Comparison of ENCODE assay signal across 22 cellular contexts in genomic region chr10:14382531-14382930, GRCh38. TPM values are rescaled to one million over a fixed set of nuclear protein-coding genes. Genes with fewer than 3 reads are reported as not detected.
DNase-seq lines count a peak whose midpoint lies in the region; ATAC-seq and TF ChIP-seq lines count a peak whose summit lies in the region.
"Had no signal": no experiment of that assay in that cellular context is flagged by ENCODE, and none has a peak within 500 bp of the region (broad histone marks: within the 10 kb centered on the region; RNA-seq: fewer than 3 reads in every experiment).

No MANE protein-coding gene starts in this region.

- H3K4me3 Mint-ChIP-seq in activated naive CD8-positive, alpha-beta T cell: no peak overlapping the region
- no peak overlapping the region for H3K4me3 Mint-ChIP-seq in activated naive CD8-positive, alpha-beta T cell treated with anti-CD3 and anti-CD28 coated beads, Interleukin-2, amount 50 U/mL, for 24 hours
- H3K4me3 Mint-ChIP-seq: CD8-positive, alpha-beta memory T cell had no signal

- H3K9me3 ChIP-seq in osteoblast (ENCODE audit: low read depth, low read length) (no peaks in the 10 kb centered on the region), gastrocnemius medialis (no peaks in the 10 kb centered on the region)
- H3K9me3 ChIP-seq: SK-N-SH had no signal

- no peak for TF ChIP-seq POLR2A in gastrocnemius medialis (IDR thresholded peaks at IDR 0.05)

- in situ Hi-C loops in brain microvascular endothelial cell (cut with HindIII; ENCODE audit: low pct_ligation_motif_present, low sequenced_read_pairs) (no loop called here), gastrocnemius medialis (cut with MboI; ENCODE audit: low sequenced_read_pairs in 4 of 4) (no loop called here)

- H3K27ac ChIP-seq in brain microvascular endothelial cell (peak overlapping the region; percentile 56), osteoblast (ENCODE audit: low read depth, low read length) (peak overlapping the region; percentile 45), gastrocnemius medialis (no peak overlapping the region)
- H3K27ac ChIP-seq: RWPE1 had no signal

- no peaks in the 10 kb centered on the region for H3K27me3 Mint-ChIP-seq in activated naive CD8-positive, alpha-beta T cell
- peaks cover 26% of the 10 kb centered on the region for H3K27me3 Mint-ChIP-seq in activated naive CD8-positive, alpha-beta T cell treated with anti-CD3 and anti-CD28 coated beads, Interleukin-2, amount 50 U/mL, for 24 hours

- no peak for TF ChIP-seq CTCF in brain microvascular endothelial cell (IDR thresholded peaks at IDR 0.05; ENCODE audit: low read depth, low read length, missing control alignments)
- no peak for TF ChIP-seq CTCF in osteoblast (IDR thresholded peaks at IDR 0.05; ENCODE audit: extremely low read depth, low read depth, low read length)
- TF ChIP-seq CTCF in gastrocnemius medialis (IDR thresholded peaks at IDR 0.05 in 4 of 5, conservative IDR thresholded peaks at IDR 0.05 in 1 of 5): no peak

- H3K27me3 ChIP-seq in brain microvascular endothelial cell (replicated peaks) (no peaks in the 10 kb centered on the region), osteoblast (ENCODE audit: insufficient read depth, low read length) (peaks cover 3% of the 10 kb centered on the region), gastrocnemius medialis (peaks cover 0 to 3% (median 0%) of the 10 kb centered on the region in 3 donors)

- H3K4me3 ChIP-seq in brain microvascular endothelial cell (ENCODE audit: low read depth, low read length): no peak overlapping the region
- H3K4me3 ChIP-seq in osteoblast (ENCODE audit: insufficient read depth, low read length): no peak overlapping the region
- H3K4me3 ChIP-seq in gastrocnemius medialis: no peak overlapping the region

- H3K4me2 ChIP-seq in osteoblast (ENCODE audit: insufficient read depth, low read length): no peak overlapping the region
- H3K4me2 ChIP-seq: SK-N-SH had no signal

- peaks cover 4% of the 10 kb centered on the region for H3K36me3 Mint-ChIP-seq in activated naive CD8-positive, alpha-beta T cell
- H3K36me3 Mint-ChIP-seq in activated naive CD8-positive, alpha-beta T cell treated with anti-CD3 and anti-CD28 coated beads, Interleukin-2, amount 50 U/mL, for 24 hours (ENCODE audit: low read depth): no peaks in the 10 kb centered on the region
- H3K36me3 Mint-ChIP-seq: CD8-positive, alpha-beta memory T cell had no signal

- intact Hi-C loops in gastrocnemius medialis (cut with DNase I; ENCODE audit: low total_unique reads): no loop called here

- H4K20me1 ChIP-seq in osteoblast (ENCODE audit: insufficient read depth, low read length): no peaks in the 10 kb centered on the region

- no peaks in the 10 kb centered on the region for H3K79me2 ChIP-seq in osteoblast (ENCODE audit: insufficient read depth, low read length)

- no peaks in the 10 kb centered on the region for H3K9me3 Mint-ChIP-seq in activated naive CD8-positive, alpha-beta T cell (ENCODE audit: low read depth)
- no peaks in the 10 kb centered on the region for H3K9me3 Mint-ChIP-seq in activated naive CD8-positive, alpha-beta T cell treated with anti-CD3 and anti-CD28 coated beads, Interleukin-2, amount 50 U/mL, for 24 hours
- H3K9me3 Mint-ChIP-seq: CD8-positive, alpha-beta memory T cell had no signal

- no peak for DNase-seq in activated naive CD8-positive, alpha-beta T cell treated with anti-CD3 and anti-CD28 coated beads, Interleukin-2, amount 50 U/mL, for 24 hours
- DNase-seq in brain microvascular endothelial cell (no peak), osteoblast (ENCODE audit: insufficient read length, low spot score, missing footprints) (no peak), gastrocnemius medialis (no peak), HT-29 (ENCODE audit: low spot score) (no peak)
- DNase-seq: AML-193, C1 segment of cervical spinal cord, DMS153, H7, KBM-7, NCI-H1105, NCI-H2029, NCI-H2227 treated with DMSO at 0.1 percent for 48 hours, NCI-H510A, NCI-H748 treated with DMSO at 0.1 percent for 48 hours, SHP77 treated with DMSO at 0.1 percent for 48 hours, SK-N-SH had no signal

- H3K4me1 Mint-ChIP-seq in activated naive CD8-positive, alpha-beta T cell (ENCODE audit: low read depth): peaks cover 60% of the 10 kb centered on the region
- H3K4me1 Mint-ChIP-seq in activated naive CD8-positive, alpha-beta T cell treated with anti-CD3 and anti-CD28 coated beads, Interleukin-2, amount 50 U/mL, for 24 hours: peaks cover 61% of the 10 kb centered on the region

- H3K36me3 ChIP-seq in brain microvascular endothelial cell (replicated peaks) (no peaks in the 10 kb centered on the region), osteoblast (ENCODE audit: insufficient read depth, low read length) (no peaks in the 10 kb centered on the region), gastrocnemius medialis (no peaks in the 10 kb centered on the region)

- peak overlapping the region; percentile 91 for H3K27ac Mint-ChIP-seq in activated naive CD8-positive, alpha-beta T cell
- no peak overlapping the region for H3K27ac Mint-ChIP-seq in activated naive CD8-positive, alpha-beta T cell treated with anti-CD3 and anti-CD28 coated beads, Interleukin-2, amount 50 U/mL, for 24 hours
- H3K27ac Mint-ChIP-seq: CD8-positive, alpha-beta memory T cell had no signal

- no peak for ATAC-seq in activated naive CD8-positive, alpha-beta T cell treated with anti-CD3 and anti-CD28 coated beads, Interleukin-2, amount 50 U/mL, for 24 hours
- ATAC-seq in HG03175 (IDR thresholded peaks at IDR 0.05; ENCODE audit: unreplicated experiment) (no peak), gastrocnemius medialis (no peak)
- ATAC-seq: HepG2 had no signal

- H3K4me1 ChIP-seq in osteoblast (ENCODE audit: insufficient read depth, low read length) (peaks cover 28% of the 10 kb centered on the region), gastrocnemius medialis (no peaks in the 10 kb centered on the region)

- H2AFZ ChIP-seq in osteoblast (ENCODE audit: low read length): no peak overlapping the region

RNA-seq across cellular contexts. Expression of gene FRMD4A, which starts 51.8 kb away (rescaled TPM):
- 41.3 and 42.4 TPM in 2 replicates for total RNA-seq in osteoblast
- 1 to 10 TPM; 4.4 to 7.1 (median 5.2) TPM for total RNA-seq in gastrocnemius medialis
- not detected in 2 replicates for total RNA-seq in HT-29 (2014; rRNA removed; shearing (Covaris generic))

Comparison
In these comparisons a context has a peak if more than half of its experiments do, and no peak if none do; other contexts are left out.
1. H3K27ac ChIP-seq: peak in brain microvascular endothelial cell (single experiment) and osteoblast (single experiment); none in gastrocnemius medialis (0 of 4).